Comparison of ENCODE assay signal across 1 cellular context in the genomic region with DNA sequence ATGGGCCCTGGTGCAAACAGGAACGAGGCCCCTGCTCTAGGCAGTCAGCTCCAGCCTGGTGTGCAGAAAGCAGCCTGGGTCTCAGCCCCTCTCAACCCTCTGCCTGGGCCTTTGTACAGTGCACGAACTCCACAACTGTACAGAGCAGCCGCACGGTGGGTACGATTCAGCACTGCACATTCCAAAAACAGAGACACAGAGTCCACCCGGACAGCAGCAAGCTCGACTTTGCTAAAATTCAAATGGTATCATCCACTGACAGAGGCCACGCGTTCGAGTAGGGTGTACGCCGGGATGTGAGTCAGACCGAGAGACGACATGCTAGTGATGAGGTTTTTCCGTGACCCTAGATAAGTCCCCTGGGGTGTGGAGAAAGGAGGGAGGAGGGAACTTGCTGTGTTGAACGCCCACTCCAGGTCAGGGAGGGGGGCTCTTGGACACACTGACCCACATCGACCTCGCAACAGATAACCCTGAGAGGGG.
TF ChIP-seq lines count a peak whose summit lies in the region.

No MANE protein-coding gene starts in this region.

TF ChIP-seq in WTC11, 78 proteins besides CTCF, POLR2A, EP300 and RAD21 (continued from another document):
- TF ChIP-seq GABPB1 (CRISPR knock-in tag; IDR thresholded peaks at IDR 0.05) (no peak), FOXJ3 (CRISPR knock-in tag; IDR thresholded peaks at IDR 0.05; ENCODE audit: borderline replicate concordance) (no peak), PRRX2 (CRISPR knock-in tag; IDR thresholded peaks at IDR 0.05) (no peak), IRF2 (CRISPR knock-in tag; IDR thresholded peaks at IDR 0.05; ENCODE audit: borderline replicate concordance, low read depth) (no peak), ETV6 (CRISPR knock-in tag; IDR thresholded peaks at IDR 0.05) (no peak), TP53 (CRISPR knock-in tag; IDR thresholded peaks at IDR 0.05) (no peak), TCF7 (CRISPR knock-in tag; IDR thresholded peaks at IDR 0.05; ENCODE audit: low read depth) (no peak), JUN (CRISPR knock-in tag; IDR thresholded peaks at IDR 0.05) (no peak)
- TF ChIP-seq, protein P1, sequence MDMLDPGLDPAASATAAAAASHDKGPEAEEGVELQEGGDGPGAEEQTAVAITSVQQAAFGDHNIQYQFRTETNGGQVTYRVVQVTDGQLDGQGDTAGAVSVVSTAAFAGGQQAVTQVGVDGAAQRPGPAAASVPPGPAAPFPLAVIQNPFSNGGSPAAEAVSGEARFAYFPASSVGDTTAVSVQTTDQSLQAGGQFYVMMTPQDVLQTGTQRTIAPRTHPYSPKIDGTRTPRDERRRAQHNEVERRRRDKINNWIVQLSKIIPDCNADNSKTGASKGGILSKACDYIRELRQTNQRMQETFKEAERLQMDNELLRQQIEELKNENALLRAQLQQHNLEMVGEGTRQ (CRISPR knock-in tag; IDR thresholded peaks at IDR 0.05) = no peak
- TF ChIP-seq, protein P2, sequence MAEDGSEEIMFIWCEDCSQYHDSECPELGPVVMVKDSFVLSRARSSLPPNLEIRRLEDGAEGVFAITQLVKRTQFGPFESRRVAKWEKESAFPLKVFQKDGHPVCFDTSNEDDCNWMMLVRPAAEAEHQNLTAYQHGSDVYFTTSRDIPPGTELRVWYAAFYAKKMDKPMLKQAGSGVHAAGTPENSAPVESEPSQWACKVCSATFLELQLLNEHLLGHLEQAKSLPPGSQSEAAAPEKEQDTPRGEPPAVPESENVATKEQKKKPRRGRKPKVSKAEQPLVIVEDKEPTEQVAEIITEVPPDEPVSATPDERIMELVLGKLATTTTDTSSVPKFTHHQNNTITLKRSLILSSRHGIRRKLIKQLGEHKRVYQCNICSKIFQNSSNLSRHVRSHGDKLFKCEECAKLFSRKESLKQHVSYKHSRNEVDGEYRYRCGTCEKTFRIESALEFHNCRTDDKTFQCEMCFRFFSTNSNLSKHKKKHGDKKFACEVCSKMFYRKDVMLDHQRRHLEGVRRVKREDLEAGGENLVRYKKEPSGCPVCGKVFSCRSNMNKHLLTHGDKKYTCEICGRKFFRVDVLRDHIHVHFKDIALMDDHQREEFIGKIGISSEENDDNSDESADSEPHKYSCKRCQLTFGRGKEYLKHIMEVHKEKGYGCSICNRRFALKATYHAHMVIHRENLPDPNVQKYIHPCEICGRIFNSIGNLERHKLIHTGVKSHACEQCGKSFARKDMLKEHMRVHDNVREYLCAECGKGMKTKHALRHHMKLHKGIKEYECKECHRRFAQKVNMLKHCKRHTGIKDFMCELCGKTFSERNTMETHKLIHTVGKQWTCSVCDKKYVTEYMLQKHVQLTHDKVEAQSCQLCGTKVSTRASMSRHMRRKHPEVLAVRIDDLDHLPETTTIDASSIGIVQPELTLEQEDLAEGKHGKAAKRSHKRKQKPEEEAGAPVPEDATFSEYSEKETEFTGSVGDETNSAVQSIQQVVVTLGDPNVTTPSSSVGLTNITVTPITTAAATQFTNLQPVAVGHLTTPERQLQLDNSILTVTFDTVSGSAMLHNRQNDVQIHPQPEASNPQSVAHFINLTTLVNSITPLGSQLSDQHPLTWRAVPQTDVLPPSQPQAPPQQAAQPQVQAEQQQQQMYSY (CRISPR knock-in tag; IDR thresholded peaks at IDR 0.05) = no peak
- TF ChIP-seq, protein P3, sequence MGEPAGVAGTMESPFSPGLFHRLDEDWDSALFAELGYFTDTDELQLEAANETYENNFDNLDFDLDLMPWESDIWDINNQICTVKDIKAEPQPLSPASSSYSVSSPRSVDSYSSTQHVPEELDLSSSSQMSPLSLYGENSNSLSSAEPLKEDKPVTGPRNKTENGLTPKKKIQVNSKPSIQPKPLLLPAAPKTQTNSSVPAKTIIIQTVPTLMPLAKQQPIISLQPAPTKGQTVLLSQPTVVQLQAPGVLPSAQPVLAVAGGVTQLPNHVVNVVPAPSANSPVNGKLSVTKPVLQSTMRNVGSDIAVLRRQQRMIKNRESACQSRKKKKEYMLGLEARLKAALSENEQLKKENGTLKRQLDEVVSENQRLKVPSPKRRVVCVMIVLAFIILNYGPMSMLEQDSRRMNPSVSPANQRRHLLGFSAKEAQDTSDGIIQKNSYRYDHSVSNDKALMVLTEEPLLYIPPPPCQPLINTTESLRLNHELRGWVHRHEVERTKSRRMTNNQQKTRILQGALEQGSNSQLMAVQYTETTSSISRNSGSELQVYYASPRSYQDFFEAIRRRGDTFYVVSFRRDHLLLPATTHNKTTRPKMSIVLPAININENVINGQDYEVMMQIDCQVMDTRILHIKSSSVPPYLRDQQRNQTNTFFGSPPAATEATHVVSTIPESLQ (CRISPR knock-in tag; IDR thresholded peaks at IDR 0.05) = no peak
- TF ChIP-seq, protein P4, sequence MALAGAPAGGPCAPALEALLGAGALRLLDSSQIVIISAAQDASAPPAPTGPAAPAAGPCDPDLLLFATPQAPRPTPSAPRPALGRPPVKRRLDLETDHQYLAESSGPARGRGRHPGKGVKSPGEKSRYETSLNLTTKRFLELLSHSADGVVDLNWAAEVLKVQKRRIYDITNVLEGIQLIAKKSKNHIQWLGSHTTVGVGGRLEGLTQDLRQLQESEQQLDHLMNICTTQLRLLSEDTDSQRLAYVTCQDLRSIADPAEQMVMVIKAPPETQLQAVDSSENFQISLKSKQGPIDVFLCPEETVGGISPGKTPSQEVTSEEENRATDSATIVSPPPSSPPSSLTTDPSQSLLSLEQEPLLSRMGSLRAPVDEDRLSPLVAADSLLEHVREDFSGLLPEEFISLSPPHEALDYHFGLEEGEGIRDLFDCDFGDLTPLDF (CRISPR knock-in tag; IDR thresholded peaks at IDR 0.05) = no peak
